ENCODE assay signal across 16 cellular contexts in the genomic region with DNA sequence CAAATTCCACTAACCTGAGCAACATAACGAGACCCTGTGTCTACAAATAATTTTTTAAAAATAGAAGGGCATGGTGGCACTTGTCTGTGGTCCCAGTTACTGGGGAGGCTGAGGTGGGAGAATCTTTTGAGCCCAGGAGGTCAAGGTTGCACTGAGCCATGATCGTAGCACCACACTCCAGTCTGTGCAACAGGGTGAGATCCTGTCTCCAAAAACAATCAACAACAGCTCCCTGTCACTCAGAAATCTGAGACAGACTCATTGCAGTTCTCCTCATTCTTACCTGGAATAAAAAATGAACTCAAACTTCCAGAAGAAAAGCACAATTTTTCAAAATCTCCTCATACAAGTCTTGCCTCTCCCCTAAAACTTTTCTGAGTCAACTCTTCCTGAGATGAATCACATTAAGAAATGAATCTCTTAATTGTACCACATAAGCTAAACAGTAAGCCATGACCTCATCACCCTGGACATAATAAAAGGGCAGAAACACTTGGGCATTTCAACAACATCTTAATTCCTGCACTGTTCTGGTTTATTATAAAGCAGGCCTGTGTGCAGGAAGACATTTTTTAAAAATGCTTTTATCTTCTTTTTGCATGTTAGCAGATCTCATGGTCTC.
A peak's percentile ranks its signal among the peaks of the same experiment; 100 is the strongest.
DNase-seq lines count a peak whose midpoint lies in the region; ATAC-seq, FAIRE-seq and TF ChIP-seq lines count a peak whose summit lies in the region.
"Had no signal": no experiment of that assay in that cellular context is flagged by ENCODE, and none has a peak within 500 bp of the region (broad histone marks: within the 10 kb centered on the region; RNA-seq: fewer than 3 reads in every experiment).

No MANE protein-coding gene starts in this region.

- H3K9me3 ChIP-seq in keratinocyte (ENCODE audit: control insufficient read depth, low read depth, low read length), result no peaks in the 10 kb centered on the region
- H3K9me3 ChIP-seq: heart left ventricle, pancreas had no signal

- no peak overlapping the region for H2AFZ ChIP-seq in keratinocyte (ENCODE audit: control insufficient read depth, low read length)

- no peak overlapping the region for H3K27ac ChIP-seq in keratinocyte (ENCODE audit: control insufficient read depth, insufficient read depth, low read length)
- H3K27ac ChIP-seq: heart left ventricle, pancreas had no signal

- peak overlapping the region; percentile 42 for H3K4me2 ChIP-seq in keratinocyte (ENCODE audit: control insufficient read depth, extremely low read depth, insufficient read depth, low read depth, low read length)

- ATAC-seq in HG02678 (IDR thresholded peaks at IDR 0.05; ENCODE audit: unreplicated experiment), result no peak
- ATAC-seq: heart left ventricle; pancreas; stimulated activated naive B cell treated with anti-CD40 and anti-IgM and Interleukin-4, amounts not matched to agents 10 μg/mL and 1 μg/mL and 100 μg/mL, for 72 hours had no signal

- peak overlapping the region; percentile 22 for H3K9ac ChIP-seq in keratinocyte (ENCODE audit: control insufficient read depth, extremely low read depth, insufficient read depth, low read length)

- peaks cover 12% of the 10 kb centered on the region for H3K4me1 ChIP-seq in keratinocyte (ENCODE audit: control insufficient read depth, extremely low read depth, insufficient read depth, low read length)
- H3K4me1 ChIP-seq: heart left ventricle, pancreas had no signal

- TF ChIP-seq CTCF in keratinocyte (optimal IDR thresholded peaks at IDR 0.05 in 1 of 3, IDR thresholded peaks at IDR 0.05 in 1 of 3, conservative IDR thresholded peaks at IDR 0.05 in 1 of 3; ENCODE audit: extremely low read depth in 1 of 3, insufficient read depth in 2 of 3, low read length in 3 of 3) (no peak), GM13976 (IDR thresholded peaks at IDR 0.05; ENCODE audit: borderline replicate concordance, control extremely low read depth, extremely low read depth, insufficient read depth, missing control alignments) (no peak)

- no peak overlapping the region for H3K4me3 ChIP-seq in keratinocyte (ENCODE audit: control insufficient read depth in 2 of 3, extremely low read depth in 1 of 3, insufficient read depth in 2 of 3, low read depth in 1 of 3, low read length in 3 of 3)
- H3K4me3 ChIP-seq: heart left ventricle, pancreas had no signal

- in situ Hi-C loops in GM13976 (cut with MboI; ENCODE audit: low sequenced_read_pairs, unreplicated experiment), result no loop called here

- FAIRE-seq in keratinocyte (lab: Jason Lieb, UNC), result peak; percentile 80
- FAIRE-seq: pancreas had no signal

- dilution Hi-C loops in keratinocyte (cut with MboI; ENCODE audit: extremely low pct_ligation_motif_present, low sequenced_read_pairs), result no loop called here

- H3K27me3 ChIP-seq in keratinocyte (ENCODE audit: control insufficient read depth, extremely low read depth, insufficient read depth, low read length), result no peaks in the 10 kb centered on the region
- H3K27me3 ChIP-seq: pancreas had no signal

- CTCF ChIA-PET in HEK293T (lab: Yijun Ruan, JAX), result no interaction called here

- H4K20me1 ChIP-seq in keratinocyte (ENCODE audit: control insufficient read depth, extremely low read depth, insufficient read depth, low read length), result no peaks in the 10 kb centered on the region

- H3K36me3 ChIP-seq in keratinocyte (ENCODE audit: control insufficient read depth in 2 of 2, extremely low read depth in 1 of 2, insufficient read depth in 2 of 2, low read length in 2 of 2), result no peaks in the 10 kb centered on the region
- H3K36me3 ChIP-seq: heart left ventricle, pancreas had no signal

- no peaks in the 10 kb centered on the region for H3K79me2 ChIP-seq in keratinocyte (ENCODE audit: control insufficient read depth, insufficient read depth, low read length)

- POLR2A ChIA-PET in HEK293T (lab: Yijun Ruan, JAX), result no interaction called here

- no peaks in the 10 kb centered on the region for H3K9me1 ChIP-seq in keratinocyte (ENCODE audit: control insufficient read depth, extremely low read depth, insufficient read depth, low read length)

- DNase-seq in AG08395 (ENCODE audit: low spot score), result peak; percentile 79
- no peak for DNase-seq in HEK293T (ENCODE audit: extremely low spot score)
- peak; percentile 83 for DNase-seq in amniotic epithelial cell (ENCODE audit: low read depth)
- DNase-seq in keratinocyte (ENCODE audit: low read depth, low spot score), result no peak
- DNase-seq in hypothalamus (lab: John Stamatoyannopoulos, UW), result no peak
- no peak for DNase-seq in C1 segment of cervical spinal cord (lab: John Stamatoyannopoulos, UW)
- no peak for DNase-seq in GM13976 (ENCODE audit: low spot score)
- DNase-seq: cortex of kidney; GDM1; heart left ventricle; NCI-H2227 treated with DMSO at 0.1 percent for 48 hours; OCI-M1; pancreas; stimulated activated CD4-positive, alpha-beta T cell treated with anti-CD3 and anti-CD28 coated beads, Interleukin-2, amount 100 ng/mL, for 24 hours; stimulated activated naive B cell treated with anti-CD40 and anti-IgM and Interleukin-4, amounts not matched to agents 10 μg/mL and 1 μg/mL and 100 μg/mL, for 72 hours had no signal

TF ChIP-seq in HEK293T, 16 proteins besides CTCF, POLR2A, EP300 and RAD21:
- TF ChIP-seq ELF4 (IDR thresholded peaks at IDR 0.05), result no peak
- TF ChIP-seq, protein P1, sequence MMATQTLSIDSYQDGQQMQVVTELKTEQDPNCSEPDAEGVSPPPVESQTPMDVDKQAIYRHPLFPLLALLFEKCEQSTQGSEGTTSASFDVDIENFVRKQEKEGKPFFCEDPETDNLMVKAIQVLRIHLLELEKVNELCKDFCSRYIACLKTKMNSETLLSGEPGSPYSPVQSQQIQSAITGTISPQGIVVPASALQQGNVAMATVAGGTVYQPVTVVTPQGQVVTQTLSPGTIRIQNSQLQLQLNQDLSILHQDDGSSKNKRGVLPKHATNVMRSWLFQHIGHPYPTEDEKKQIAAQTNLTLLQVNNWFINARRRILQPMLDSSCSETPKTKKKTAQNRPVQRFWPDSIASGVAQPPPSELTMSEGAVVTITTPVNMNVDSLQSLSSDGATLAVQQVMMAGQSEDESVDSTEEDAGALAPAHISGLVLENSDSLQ (IDR thresholded peaks at IDR 0.05), result peak; percentile 69

Comparison
In these comparisons a context has a peak if more than half of its experiments do, and no peak if none do; other contexts are left out.
1. DNase-seq: peak in AG08395 (single experiment) and amniotic epithelial cell (single experiment); none in HEK293T (single experiment), keratinocyte (single experiment), hypothalamus (0 of 51), C1 segment of cervical spinal cord (0 of 14) and GM13976 (single experiment).